ENCODE assay signal across 11 cellular contexts in the genomic region with DNA sequence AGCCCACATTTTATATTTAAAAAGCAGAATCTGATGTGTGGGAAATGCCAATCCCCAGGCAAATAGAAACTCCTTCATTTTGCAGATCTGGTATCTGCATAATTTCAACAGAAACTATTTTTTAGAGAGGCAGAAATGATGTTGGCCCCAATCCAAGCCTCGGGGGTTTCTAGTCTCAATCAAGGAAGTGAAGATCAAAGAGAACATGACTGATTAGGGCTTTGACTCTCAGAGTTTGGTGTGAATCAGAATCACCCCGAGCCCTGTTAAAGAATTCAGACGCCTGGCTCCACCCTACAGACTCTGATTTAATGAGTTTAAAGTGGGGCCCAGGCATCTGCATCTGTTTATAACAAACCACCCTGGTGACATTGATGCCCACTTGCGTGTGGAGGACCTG. TPM values are rescaled to one million over a fixed set of nuclear protein-coding genes. Genes with fewer than 3 reads are reported as not detected.
A peak's percentile ranks its signal among the peaks of the same experiment; 100 is the strongest.
DNase-seq lines count a peak whose midpoint lies in the region; ATAC-seq, FAIRE-seq and TF ChIP-seq lines count a peak whose summit lies in the region.
"Had no signal": no experiment of that assay in that cellular context is flagged by ENCODE, and none has a peak within 500 bp of the region (broad histone marks: within the 10 kb centered on the region; RNA-seq: fewer than 3 reads in every experiment).

No MANE protein-coding gene starts in this region.

- peaks cover 0 to 10% of the 10 kb centered on the region in 2 donors for H3K27me3 Mint-ChIP-seq in effector memory CD8-positive, alpha-beta T cell

- no peaks in the 10 kb centered on the region for H3K9me3 ChIP-seq in WERI-Rb-1 (ENCODE audit: severe bottlenecking)
- H3K9me3 ChIP-seq in pancreas, result no peaks in the 10 kb centered on the region

- peak; percentile 88 to 90 for ATAC-seq in activated CD4-positive, CD25-positive, alpha-beta regulatory T cell treated with anti-CD3 and anti-CD28 coated beads, Interleukin-2, amount 50 U/mL, for 24 hours
- peak; percentile 31 for ATAC-seq in effector memory CD8-positive, alpha-beta T cell (replicated peaks)
- no peak for ATAC-seq in pancreas

- no peak for TF ChIP-seq CTCF in WERI-Rb-1 (IDR thresholded peaks at IDR 0.05; ENCODE audit: low read depth, low read length)
- TF ChIP-seq CTCF in pancreas (IDR thresholded peaks at IDR 0.05), result no peak

- peak overlapping the region in 1 of 2 donors; percentile 35 for H3K27ac Mint-ChIP-seq in effector memory CD8-positive, alpha-beta T cell

- peaks cover 0 to 5% of the 10 kb centered on the region in 2 donors for H3K4me1 Mint-ChIP-seq in effector memory CD8-positive, alpha-beta T cell (ENCODE audit: low read depth in 2 of 2)

- no peaks in the 10 kb centered on the region for H3K4me1 ChIP-seq in pancreas

- H3K27me3 ChIP-seq in WERI-Rb-1 (ENCODE audit: insufficient read depth, low read depth, severe bottlenecking) (no peaks in the 10 kb centered on the region), pancreas (no peaks in the 10 kb centered on the region)

- DNase-seq in activated CD4-positive, CD25-positive, alpha-beta regulatory T cell treated with anti-CD3 and anti-CD28 coated beads, Interleukin-2, amount 50 U/mL, for 72 hours, result no peak
- peak; percentile 4 for DNase-seq in activated CD4-positive, alpha-beta T cell treated with anti-CD3 and anti-CD28 coated beads, Interleukin-2, amount 50 U/mL, for 1 hour
- DNase-seq in effector memory CD8-positive, alpha-beta T cell, result no peak
- DNase-seq in stimulated activated CD8-positive, alpha-beta memory T cell treated with anti-CD3 and anti-CD28 coated beads, Interleukin-7, amount 100 ng/mL, for 24 hours (ENCODE audit: low read depth), result peak; percentile 32
- DNase-seq in GM19239 (ENCODE audit: insufficient read length, low spot score), result no peak
- no peak for DNase-seq in WERI-Rb-1
- DNase-seq in pancreas, result no peak
- DNase-seq: NCI-H146, Right ventricle myocardium superior had no signal

- FAIRE-seq in GM19239 (lab: Jason Lieb, UNC), result no peak
- no peak for FAIRE-seq in pancreas (lab: Jason Lieb, UNC)
- FAIRE-seq: A204.1 had no signal

- H3K4me3 ChIP-seq in WERI-Rb-1 (ENCODE audit: low read depth, low read length) (no peak overlapping the region), pancreas (no peak overlapping the region)

- H3K27ac ChIP-seq in WERI-Rb-1, result no peak overlapping the region
- no peak overlapping the region for H3K27ac ChIP-seq in pancreas

- H3K36me3 Mint-ChIP-seq in effector memory CD8-positive, alpha-beta T cell (ENCODE audit: insufficient read depth), result peaks cover 2% of the 10 kb centered on the region

- H3K4me3 Mint-ChIP-seq in effector memory CD8-positive, alpha-beta T cell, result no peak overlapping the region

- 35 to 37% methylated on average over 4 of the region's 4 CpGs for WGBS in pancreas, 2 donors

- intact Hi-C loops in pancreas (cut with DNase I), result no loop called here

- H3K36me3 ChIP-seq in WERI-Rb-1 (no peaks in the 10 kb centered on the region), pancreas (no peaks in the 10 kb centered on the region)

- H3K9me3 Mint-ChIP-seq in effector memory CD8-positive, alpha-beta T cell, result no peaks in the 10 kb centered on the region

RNA-seq across cellular contexts. Expression of a gene that starts 36.7 kb away (rescaled TPM):
- 10 to 100 TPM; 56.7 to 85.6 (median 67.3) TPM for total RNA-seq in pancreas
- polyA plus RNA-seq in pancreas, result 10 to 100 TPM; 16.7 to 27.7 TPM

Comparison
In these comparisons a context has a peak if more than half of its experiments do, and no peak if none do; other contexts are left out.
1. ATAC-seq: peak in activated CD4-positive, CD25-positive, alpha-beta regulatory T cell treated with anti-CD3 and anti-CD28 coated beads, Interleukin-2, amount 50 U/mL, for 24 hours (2 of 2) and effector memory CD8-positive, alpha-beta T cell (single experiment); none in pancreas (0 of 4).
2. DNase-seq: peak in activated CD4-positive, alpha-beta T cell treated with anti-CD3 and anti-CD28 coated beads, Interleukin-2, amount 50 U/mL, for 1 hour (single experiment) and stimulated activated CD8-positive, alpha-beta memory T cell treated with anti-CD3 and anti-CD28 coated beads, Interleukin-7, amount 100 ng/mL, for 24 hours (single experiment); none in activated CD4-positive, CD25-positive, alpha-beta regulatory T cell treated with anti-CD3 and anti-CD28 coated beads, Interleukin-2, amount 50 U/mL, for 72 hours (single experiment), effector memory CD8-positive, alpha-beta T cell (0 of 3), GM19239 (single experiment), WERI-Rb-1 (single experiment) and pancreas (0 of 6).